ENCODE assay signal across 22 cellular contexts in genomic region chr5:35443803-35444595, GRCh38.
DNase-seq lines count a peak whose midpoint lies in the region; ATAC-seq and TF ChIP-seq lines count a peak whose summit lies in the region.
"Had no signal": no experiment of that assay in that cellular context is flagged by ENCODE, and none has a peak within 500 bp of the region (broad histone marks: within the 10 kb centered on the region; RNA-seq: fewer than 3 reads in every experiment).

No MANE protein-coding gene starts in this region.

- TF ChIP-seq POLR2A in NB4 (IDR thresholded peaks at IDR 0.05; ENCODE audit: extremely low read depth, insufficient read length), result no peak

- H3K4me3 ChIP-seq in NB4 (ENCODE audit: low read depth, low read length), result no peak overlapping the region
- H3K4me3 ChIP-seq in osteoblast (ENCODE audit: insufficient read depth, low read length), result no peak overlapping the region
- H3K4me3 ChIP-seq: BLaER1 treated with 17β-estradiol and CSF1 and Interleukin-3, amounts not matched to agents 10 nM and 100 nM; heart right ventricle; thoracic aorta had no signal

- no peaks in the 10 kb centered on the region for H4K20me1 ChIP-seq in osteoblast (ENCODE audit: insufficient read depth, low read length)
- H4K20me1 ChIP-seq: BLaER1 treated with 17β-estradiol and CSF1 and Interleukin-3, amounts not matched to agents 10 nM and 100 nM had no signal

- H3K27me3 Mint-ChIP-seq in chondrocyte (ENCODE audit: low read depth), result peaks cover 4% of the 10 kb centered on the region
- peaks cover 18% of the 10 kb centered on the region for H3K27me3 Mint-ChIP-seq in stimulated activated memory B cell treated with anti-CD40 and anti-IgM and Interleukin-4, amounts not matched to agents 10 μg/mL and 1 μg/mL and 100 μg/mL, for 72 hours

- H3K27ac ChIP-seq in osteoblast (ENCODE audit: low read depth, low read length), result no peak overlapping the region
- H3K27ac ChIP-seq: BLaER1 treated with 17β-estradiol and CSF1 and Interleukin-3, amounts not matched to agents 10 nM and 100 nM; heart right ventricle; HL-60; thoracic aorta had no signal

- no peak overlapping the region for H3K4me2 ChIP-seq in osteoblast (ENCODE audit: insufficient read depth, low read length)
- H3K4me2 ChIP-seq: BLaER1 treated with 17β-estradiol and CSF1 and Interleukin-3, amounts not matched to agents 10 nM and 100 nM had no signal

- ATAC-seq in stimulated activated memory B cell treated with anti-CD40 and anti-IgM and Interleukin-4, amounts not matched to agents 10 μg/mL and 1 μg/mL and 100 μg/mL, for 72 hours, result peak; percentile 41
- ATAC-seq in GM18502 (IDR thresholded peaks at IDR 0.05; ENCODE audit: poor library complexity, unreplicated experiment), result no peak
- no peak for ATAC-seq in GM19467 (IDR thresholded peaks at IDR 0.05; ENCODE audit: unreplicated experiment)
- ATAC-seq: heart right ventricle had no signal

- H3K4me3 Mint-ChIP-seq in chondrocyte (ENCODE audit: unreplicated experiment), result no peak overlapping the region
- H3K4me3 Mint-ChIP-seq in stimulated activated memory B cell treated with anti-CD40 and anti-IgM and Interleukin-4, amounts not matched to agents 10 μg/mL and 1 μg/mL and 100 μg/mL, for 72 hours, result no peak overlapping the region
- H3K4me3 Mint-ChIP-seq: central memory CD8-positive, alpha-beta T cell; natural killer cell treated with Interleukin-12 subunit alpha and Interleukin-12 subunit beta and Interleukin-15 and Interleukin-18, amount 100 ng/mL, for 72 hours had no signal

- no peaks in the 10 kb centered on the region for H3K36me3 Mint-ChIP-seq in chondrocyte (ENCODE audit: low read depth)
- no peaks in the 10 kb centered on the region for H3K36me3 Mint-ChIP-seq in stimulated activated memory B cell treated with anti-CD40 and anti-IgM and Interleukin-4, amounts not matched to agents 10 μg/mL and 1 μg/mL and 100 μg/mL, for 72 hours
- H3K36me3 Mint-ChIP-seq: natural killer cell treated with Interleukin-12 subunit alpha and Interleukin-12 subunit beta and Interleukin-15 and Interleukin-18, amount 100 ng/mL, for 72 hours had no signal

- peak; percentile 30 for DNase-seq in NCI-H2171 treated with DMSO at 0.1 percent for 48 hours (lab: John Stamatoyannopoulos, UW)
- no peak for DNase-seq in NCI-H2171 (lab: John Stamatoyannopoulos, UW)
- DNase-seq in NB4 (ENCODE audit: low read depth), result no peak
- no peak for DNase-seq in chondrocyte (ENCODE audit: low spot score)
- no peak for DNase-seq in osteoblast (ENCODE audit: insufficient read length, low spot score, missing footprints)
- DNase-seq: activated CD4-positive, alpha-beta T cell treated with anti-CD3 and anti-CD28 coated beads, Interleukin-2, amount 50 U/mL, for 1 hour; activated gamma-delta T cell treated with Interleukin-2 at 50 U/mL for 16 hours; amygdala; effector memory CD4-positive, alpha-beta T cell; H7; heart right ventricle; KBM-7; NCI-H1105 treated with DMSO at 0.1 percent for 48 hours; stimulated activated CD4-positive, alpha-beta T cell treated with anti-CD3 and anti-CD28 coated beads, Interleukin-12 subunit alpha, Interleukin-12 subunit beta, amount 100 ng/mL, for 4 hours had no signal

- peaks cover 6% of the 10 kb centered on the region for H3K9me3 Mint-ChIP-seq in chondrocyte (ENCODE audit: low read depth)
- peaks cover 5% of the 10 kb centered on the region for H3K9me3 Mint-ChIP-seq in stimulated activated memory B cell treated with anti-CD40 and anti-IgM and Interleukin-4, amounts not matched to agents 10 μg/mL and 1 μg/mL and 100 μg/mL, for 72 hours
- H3K9me3 Mint-ChIP-seq: central memory CD8-positive, alpha-beta T cell had no signal

- H3K27ac Mint-ChIP-seq in chondrocyte (ENCODE audit: unreplicated experiment), result peak overlapping the region; percentile 34
- no peak overlapping the region for H3K27ac Mint-ChIP-seq in stimulated activated memory B cell treated with anti-CD40 and anti-IgM and Interleukin-4, amounts not matched to agents 10 μg/mL and 1 μg/mL and 100 μg/mL, for 72 hours
- H3K27ac Mint-ChIP-seq: natural killer cell treated with Interleukin-12 subunit alpha and Interleukin-12 subunit beta and Interleukin-15 and Interleukin-18, amount 100 ng/mL, for 72 hours had no signal

- H3K4me1 Mint-ChIP-seq in chondrocyte (ENCODE audit: low read depth), result peaks cover 34% of the 10 kb centered on the region
- no peaks in the 10 kb centered on the region for H3K4me1 Mint-ChIP-seq in stimulated activated memory B cell treated with anti-CD40 and anti-IgM and Interleukin-4, amounts not matched to agents 10 μg/mL and 1 μg/mL and 100 μg/mL, for 72 hours
- H3K4me1 Mint-ChIP-seq: central memory CD8-positive, alpha-beta T cell had no signal

- H3K27me3 ChIP-seq in osteoblast (ENCODE audit: insufficient read depth, low read length), result no peaks in the 10 kb centered on the region
- H3K27me3 ChIP-seq: BLaER1 treated with 17β-estradiol and CSF1 and Interleukin-3, amounts not matched to agents 10 nM and 100 nM had no signal

- no peaks in the 10 kb centered on the region for H3K36me3 ChIP-seq in osteoblast (ENCODE audit: insufficient read depth, low read length)
- H3K36me3 ChIP-seq: BLaER1 treated with 17β-estradiol and CSF1 and Interleukin-3, amounts not matched to agents 10 nM and 100 nM; heart right ventricle; thoracic aorta had no signal

- no peaks in the 10 kb centered on the region for H3K79me2 ChIP-seq in osteoblast (ENCODE audit: insufficient read depth, low read length)

- no peaks in the 10 kb centered on the region for H3K9me3 ChIP-seq in osteoblast (ENCODE audit: low read depth, low read length)
- H3K9me3 ChIP-seq: thoracic aorta had no signal

- no peaks in the 10 kb centered on the region for H3K4me1 ChIP-seq in osteoblast (ENCODE audit: insufficient read depth, low read length)
- H3K4me1 ChIP-seq: heart right ventricle had no signal

- TF ChIP-seq CTCF in NB4 (IDR thresholded peaks at IDR 0.05; ENCODE audit: low read depth, low read length), result peak; percentile 1
- no peak for TF ChIP-seq CTCF in chondrocyte (IDR thresholded peaks at IDR 0.05)
- TF ChIP-seq CTCF in osteoblast (IDR thresholded peaks at IDR 0.05; ENCODE audit: extremely low read depth, low read depth, low read length), result no peak

- H2AFZ ChIP-seq in osteoblast (ENCODE audit: low read length), result no peak overlapping the region
